Comparison of ENCODE assay signal across 8 cellular contexts in genomic region chr2:85888745-85889647, GRCh38. TPM values are rescaled to one million over a fixed set of nuclear protein-coding genes. Genes with fewer than 3 reads are reported as not detected.
DNase-seq lines count a peak whose midpoint lies in the region; ATAC-seq and TF ChIP-seq lines count a peak whose summit lies in the region.

TSS of gene ST3GAL5 (minus strand) at chr2:85888990. CDS start at chr2:85888905, 85 bp downstream.

- ATAC-seq in HG03439 (IDR thresholded peaks at IDR 0.05; ENCODE audit: unreplicated experiment): peak; percentile 83
- ATAC-seq in right lobe of liver: peak; percentile 77 to 85 (median 81)

- POLR2A ChIA-PET in BJ (lab: Charles Lee): interaction anchor here (1.0 to 1.1 kb wide), 2 partner anchors 110 to 175 kb away, joined by 3 read pairs; no protein-coding TSS in a partner anchor

- DNase-seq in BJ (ENCODE audit: low read depth) (no peak), GM19238 (ENCODE audit: insufficient read length, low spot score) (peak; percentile 89), NCI-H748 (lab: John Stamatoyannopoulos, UW; ENCODE audit: unreplicated experiment) (peak; percentile 81), dermis microvascular lymphatic vessel endothelial cell (ENCODE audit: low read depth in 2 of 2) (peak; percentile 47 to 93), right lobe of liver (peak; percentile 94 to 95 (median 94))
- peak; percentile 91 to 92 for DNase-seq in activated CD4-positive, alpha-beta T cell treated with anti-CD3 and anti-CD28 coated beads, Interleukin-2, amount 50 U/mL, for 4 hours
- peak; percentile 82 to 91 for DNase-seq in stimulated activated CD4-positive, alpha-beta T cell treated with anti-CD3 and anti-CD28 coated beads, Interleukin-4, amount 100 ng/mL, for 48 hours (ENCODE audit: low read depth in 2 of 2)

- peak within 1 kb of the TSS; percentile 69 for H3K4me3 ChIP-seq in BJ (ENCODE audit: low read depth, low read length)
- peak within 1 kb of the TSS; percentile 66 to 84 (median 66) for H3K4me3 ChIP-seq in right lobe of liver

- 0% methylated on average over 24 of the region's 86 CpGs for WGBS in right lobe of liver (ENCODE audit: insufficient coverage, low coverage, low lambda C conversion rate, missing lambda C conversion rate)

- H3K36me3 ChIP-seq in BJ (ENCODE audit: control insufficient read depth, insufficient read depth, low read length) (no peaks in the 10 kb centered on the region), right lobe of liver (no peaks in the 10 kb centered on the region)

- intact Hi-C loops in right lobe of liver (cut with DNase I): loop anchor here (2.0 to 10.0 kb wide), 3 partner anchors 48 to 146 kb away; no protein-coding TSS in a partner anchor

- CTCF ChIA-PET in BJ (lab: Yijun Ruan, JAX): interaction anchor here (0.6 to 8.3 kb wide), 38 partner anchors 11 to 219 kb away, joined by 3 to 87 read pairs (median 4); no protein-coding TSS in a partner anchor

- peak within 1 kb of the TSS; percentile 82 to 93 (median 85) for H3K27ac ChIP-seq in right lobe of liver

- H3K4me1 ChIP-seq in right lobe of liver: peaks cover 0 to 29% (median 2%) of the 10 kb centered on the region in 4 donors

- H3K27me3 ChIP-seq in BJ (ENCODE audit: control insufficient read depth, insufficient read depth, low read length) (no peaks in the 10 kb centered on the region), right lobe of liver (no peaks in the 10 kb centered on the region)

- H3K9me3 ChIP-seq in right lobe of liver: no peaks in the 10 kb centered on the region

- TF ChIP-seq POLR2A in right lobe of liver (IDR thresholded peaks at IDR 0.05): peak; percentile 53

- TF ChIP-seq CTCF in BJ (IDR thresholded peaks at IDR 0.05; ENCODE audit: insufficient read depth, low read depth, low read length) (peak; percentile 74), right lobe of liver (IDR thresholded peaks at IDR 0.05) (peak; percentile 51 to 66 (median 56))

RNA-seq across cellular contexts. Expression of gene ST3GAL5, which starts in this region (rescaled TPM):
- polyA plus RNA-seq in BJ (2011; rRNA removed): 16.0 and 19.7 TPM in 2 replicates
- polyA minus RNA-seq in BJ (2011; rRNA and poly(A)+ RNA removed): 9.9 and 10.0 TPM in 2 replicates
- total RNA-seq in dermis microvascular lymphatic vessel endothelial cell (2.6 and 4.4 TPM in 2 replicates), right lobe of liver (10 to 100 TPM in 4 of 6 experiments, 1 to 10 TPM in 2; 8.6 to 22.2 (median 10.9) TPM)
